In genomic region chr14:67526676-67527459, GRCh38 we compare ENCODE assay signal across 8 cellular contexts. TPM values are rescaled to one million over a fixed set of nuclear protein-coding genes. Genes with fewer than 3 reads are reported as not detected.
DNase-seq lines count a peak whose midpoint lies in the region; ATAC-seq and TF ChIP-seq lines count a peak whose summit lies in the region.

No MANE protein-coding gene starts in this region.

- H3K4me1 ChIP-seq in right lobe of liver (no peaks in the 10 kb centered on the region), testis (peaks cover 18% of the 10 kb centered on the region)

- H3K4me3 ChIP-seq in right lobe of liver (no peak overlapping the region), testis (no peak overlapping the region)

- H3K4me1 Mint-ChIP-seq in T-helper 17 cell, result peaks cover 7% of the 10 kb centered on the region

- peak; percentile 60 for DNase-seq in AG08395 (ENCODE audit: low spot score)
- peak; percentile 64 for DNase-seq in NCI-H1092 treated with DMSO at 0.1 percent for 48 hours (lab: John Stamatoyannopoulos, UW)
- DNase-seq in T-helper 17 cell, result no peak
- peak; percentile 71 for DNase-seq in dermis blood vessel endothelial cell
- DNase-seq in right lobe of liver, result peak in 1 of 3 donors; percentile 22
- DNase-seq in testis, result peak; percentile 51

- no peak overlapping the region for H3K4me3 Mint-ChIP-seq in T-helper 17 cell

- TF ChIP-seq POLR2A in right lobe of liver (IDR thresholded peaks at IDR 0.05) (no peak), testis (IDR thresholded peaks at IDR 0.05) (no peak)

- no peak overlapping the region for H3K27ac Mint-ChIP-seq in T-helper 17 cell

- intact Hi-C loops in right lobe of liver (cut with DNase I) (no loop called here), testis (cut with DNase I; ENCODE audit: low total_unique reads) (no loop called here)

- peaks cover 72% of the 10 kb centered on the region for H3K27me3 Mint-ChIP-seq in T-helper 17 cell

- H3K9me3 ChIP-seq in T-helper 17 cell (ENCODE audit: control insufficient read depth, low read length, poor library complexity, severe bottlenecking) (no peaks in the 10 kb centered on the region), right lobe of liver (no peaks in the 10 kb centered on the region), testis (no peaks in the 10 kb centered on the region)

- ATAC-seq in T-helper 17 cell (peak; percentile 71), right lobe of liver (peak; percentile 78 to 90 (median 80)), HG03432 (IDR thresholded peaks at IDR 0.05; ENCODE audit: unreplicated experiment) (no peak)

- H3K36me3 ChIP-seq in right lobe of liver (no peaks in the 10 kb centered on the region), testis (ENCODE audit: low read depth, missing control alignments) (no peaks in the 10 kb centered on the region)

- H3K36me3 Mint-ChIP-seq in T-helper 17 cell (ENCODE audit: low read depth), result no peaks in the 10 kb centered on the region

- 78% methylated on average over 6 of the region's 8 CpGs for WGBS in right lobe of liver (ENCODE audit: insufficient coverage, low coverage, low lambda C conversion rate, missing lambda C conversion rate)
- 86 to 88% methylated on average over 8 of the region's 8 CpGs for WGBS in testis, 2 donors

- H3K27me3 ChIP-seq in right lobe of liver (no peaks in the 10 kb centered on the region), testis (no peaks in the 10 kb centered on the region)

- TF ChIP-seq CTCF in GM12873 (IDR thresholded peaks at IDR 0.05; ENCODE audit: insufficient read depth, low read depth, low read length, missing control alignments) (peak; percentile 78), right lobe of liver (IDR thresholded peaks at IDR 0.05) (peak; percentile 55 to 68 (median 65)), testis (IDR thresholded peaks at IDR 0.05) (peak; percentile 39 to 49 (median 39))

- H3K27ac ChIP-seq in right lobe of liver (no peak overlapping the region), testis (no peak overlapping the region)

RNA-seq across cellular contexts. Expression of gene PLEKHH1, which starts 6.2 kb away (rescaled TPM):
- total RNA-seq in T-helper 17 cell (under 1 TPM in 1 of 2 donors, not detected in 1; 0.12 TPM), dermis blood vessel endothelial cell (0.09 and 1.0 TPM in 2 replicates), right lobe of liver (1 to 10 TPM; 1.9 to 4.1 (median 3.0) TPM), testis (10 to 100 TPM; 49.1 to 61.3 TPM)
- polyA plus RNA-seq in testis (ENCODE audit: insufficient read depth, low read depth, low replicate concordance), result 21.4 TPM

RNA-seq across cellular contexts. Expression of gene TMEM229B, which starts 38.3 kb away (rescaled TPM):
- total RNA-seq in T-helper 17 cell (10 to 100 TPM; 12.7 to 15.2 TPM), dermis blood vessel endothelial cell (1.1 and 1.4 TPM in 2 replicates), right lobe of liver (1 to 10 TPM in 3 of 6 experiments, under 1 TPM in 3; 0.06 to 1.8 (median 1.2) TPM), testis (10 to 100 TPM; 59.6 to 77.4 TPM)
- polyA plus RNA-seq in testis (ENCODE audit: insufficient read depth, low read depth, low replicate concordance), result 12.6 TPM

Comparison
In these comparisons a context has a peak if more than half of its experiments do, and no peak if none do; other contexts are left out.
1. DNase-seq: peak in AG08395 (single experiment), NCI-H1092 treated with DMSO at 0.1 percent for 48 hours (single experiment), dermis blood vessel endothelial cell (single experiment) and testis (single experiment); none in T-helper 17 cell (0 of 3).
2. RNA of gene PLEKHH1, which starts 6.2 kb away (total RNA-seq): 49.1 to 61.3 TPM in testis; 1.9 to 4.1 TPM in right lobe of liver, 0.09 to 1.0 TPM in dermis blood vessel endothelial cell and 0.12 TPM in T-helper 17 cell; every median in the first group is over 4 times any median in the second.
3. Peak in every context shown above with its lines, with median percentiles within 50 percentile points of each other: CTCF ChIP-seq.